Comparison of ENCODE assay signal across 15 cellular contexts in the genomic region with DNA sequence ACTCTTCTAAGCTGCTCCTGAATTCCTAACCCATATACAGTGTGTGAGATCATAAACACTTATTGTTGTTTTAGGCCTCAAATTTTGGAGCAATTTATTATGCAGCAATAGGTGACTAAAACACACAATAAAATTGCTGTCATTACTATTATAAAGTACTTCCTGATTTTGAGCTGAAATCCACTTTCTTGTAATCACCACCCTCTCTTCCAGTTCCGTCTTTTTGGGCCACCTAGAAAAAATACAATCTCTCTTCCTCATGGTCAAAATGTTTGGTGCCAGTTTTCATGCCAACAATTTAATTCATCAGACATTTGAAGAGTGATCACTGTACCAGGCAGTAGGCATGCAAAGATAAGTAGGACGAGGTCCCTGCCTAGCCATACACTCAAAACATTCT. TPM values are rescaled to one million over a fixed set of nuclear protein-coding genes. Genes with fewer than 3 reads are reported as not detected.
DNase-seq lines count a peak whose midpoint lies in the region; ATAC-seq, FAIRE-seq and TF ChIP-seq lines count a peak whose summit lies in the region.
"Had no signal": no experiment of that assay in that cellular context is flagged by ENCODE, and none has a peak within 500 bp of the region (broad histone marks: within the 10 kb centered on the region; RNA-seq: fewer than 3 reads in every experiment).

No MANE protein-coding gene starts in this region.

- TF ChIP-seq POLR2A in spleen (IDR thresholded peaks at IDR 0.05) = no peak

- CTCF ChIA-PET in GM10248 (lab: Yijun Ruan, JAX) = interaction anchor here (1.5 to 2.3 kb wide), 2 partner anchors 10 to 17 kb away, joined by 4 to 7 read pairs; no protein-coding TSS in a partner anchor

- POLR2A ChIA-PET in GM10248 (lab: Yijun Ruan, JAX) = no interaction called here

- peaks cover 2% of the 10 kb centered on the region for H3K9me3 ChIP-seq in RWPE2 (ENCODE audit: severe bottlenecking)
- no peaks in the 10 kb centered on the region for H3K9me3 ChIP-seq in spleen
- no peaks in the 10 kb centered on the region for H3K9me3 ChIP-seq in colonic mucosa
- H3K9me3 ChIP-seq: BLaER1, prostate gland had no signal

- H3K9ac ChIP-seq in colonic mucosa (ENCODE audit: low read depth in 2 of 2, low read length in 2 of 2) = no peak overlapping the region
- H3K9ac ChIP-seq: BLaER1 had no signal

- ATAC-seq in RWPE2 (ENCODE audit: low read depth) = no peak
- ATAC-seq in GM19463 (IDR thresholded peaks at IDR 0.05; ENCODE audit: unreplicated experiment) = no peak

- H3K36me3 ChIP-seq in RWPE2 (ENCODE audit: low read depth) (no peaks in the 10 kb centered on the region), spleen (peaks cover 0 to 9% (median 0%) of the 10 kb centered on the region in 6 donors), colonic mucosa (no peaks in the 10 kb centered on the region)
- H3K36me3 ChIP-seq: BLaER1, prostate gland had no signal

- H3K27ac ChIP-seq in RWPE2 (ENCODE audit: poor library complexity, severe bottlenecking) (peak overlapping the region; percentile 88), spleen (peak overlapping the region in 5 of 8 donors; percentile 27 to 77 (median 74)), colonic mucosa (no peak overlapping the region)
- H3K27ac ChIP-seq: BLaER1 had no signal

- FAIRE-seq in HTR-8/SVneo (lab: Jason Lieb, UNC) = peak; percentile 54
- FAIRE-seq: TTC549 had no signal

- no peak for TF ChIP-seq CTCF in RWPE2 (IDR thresholded peaks at IDR 0.05; ENCODE audit: poor library complexity, severe bottlenecking)
- no peak for TF ChIP-seq CTCF in fibroblast of the aortic adventitia (IDR thresholded peaks at IDR 0.05; ENCODE audit: insufficient read depth, low read length)
- TF ChIP-seq CTCF in spleen (IDR thresholded peaks at IDR 0.05 in 8 of 11, conservative IDR thresholded peaks at IDR 0.05 in 3 of 11) = no peak
- no peak for TF ChIP-seq CTCF in colonic mucosa (IDR thresholded peaks at IDR 0.05)
- no peak for TF ChIP-seq CTCF in GM10248 (IDR thresholded peaks at IDR 0.05; ENCODE audit: control extremely low read depth, extremely low read depth, low read depth, missing control alignments)

- H3K27me3 ChIP-seq in RWPE2 (ENCODE audit: insufficient read depth, poor library complexity, severe bottlenecking) (no peaks in the 10 kb centered on the region), spleen (replicated peaks in 1 of 7) (no peaks in the 10 kb centered on the region), colonic mucosa (no peaks in the 10 kb centered on the region)
- H3K27me3 ChIP-seq: BLaER1 had no signal

- 66 to 87% (median 72%) methylated on average over 2 of the region's 2 CpGs for WGBS in spleen, 5 donors

- H3K4me1 ChIP-seq in RWPE2 (ENCODE audit: insufficient read depth, poor library complexity, severe bottlenecking) (peaks cover 16% of the 10 kb centered on the region), spleen (peaks cover 0 to 22% (median 8%) of the 10 kb centered on the region in 6 donors), colonic mucosa (no peaks in the 10 kb centered on the region)
- H3K4me1 ChIP-seq: BLaER1, prostate gland had no signal

- H3K4me3 ChIP-seq in RWPE2 (ENCODE audit: severe bottlenecking) (no peak overlapping the region), fibroblast of the aortic adventitia (ENCODE audit: low read depth, low read length) (peak overlapping the region; percentile 2), spleen (no peak overlapping the region), colonic mucosa (no peak overlapping the region)
- H3K4me3 ChIP-seq: BLaER1, prostate gland had no signal

- intact Hi-C loops in spleen (cut with DNase I; ENCODE audit: low total_unique reads) (no loop called here), colonic mucosa (cut with DNase I) (no loop called here)

- DNase-seq in HTR-8/SVneo (ENCODE audit: insufficient read length, low spot score) (no peak), RWPE2 (ENCODE audit: low spot score) (no peak), fibroblast of the aortic adventitia (ENCODE audit: low read depth) (peak; percentile 11), spleen (no peak), colonic mucosa (no peak), GM10248 (ENCODE audit: extremely low spot score) (no peak)
- no peak for DNase-seq in stimulated activated CD8-positive, alpha-beta memory T cell treated with anti-CD3 and anti-CD28 coated beads, Interleukin-4, amount 100 ng/mL, for 48 hours
- DNase-seq: activated CD4-positive, alpha-beta T cell treated with anti-CD3 and anti-CD28 coated beads, Interleukin-2, amount 50 U/mL, for 48 hours; dermis blood vessel endothelial cell; DND-41; NCI-H510A treated with DMSO at 0.1 percent for 48 hours had no signal

RNA-seq across cellular contexts. Expression of gene NF1, which starts 43.3 kb away (rescaled TPM):
- total RNA-seq in fibroblast of the aortic adventitia (ENCODE audit: low replicate concordance) (59.3 and 79.7 TPM in 2 replicates), spleen (10 to 100 TPM; 49.1 to 97.7 (median 63.8) TPM), colonic mucosa (10 to 100 TPM; 38.5 to 49.1 TPM)
- 1 to 10 TPM; 3.1 to 5.7 (median 4.7) TPM for polyA plus RNA-seq in spleen
